Comparison of ENCODE assay signal across 8 cellular contexts in the genomic region with DNA sequence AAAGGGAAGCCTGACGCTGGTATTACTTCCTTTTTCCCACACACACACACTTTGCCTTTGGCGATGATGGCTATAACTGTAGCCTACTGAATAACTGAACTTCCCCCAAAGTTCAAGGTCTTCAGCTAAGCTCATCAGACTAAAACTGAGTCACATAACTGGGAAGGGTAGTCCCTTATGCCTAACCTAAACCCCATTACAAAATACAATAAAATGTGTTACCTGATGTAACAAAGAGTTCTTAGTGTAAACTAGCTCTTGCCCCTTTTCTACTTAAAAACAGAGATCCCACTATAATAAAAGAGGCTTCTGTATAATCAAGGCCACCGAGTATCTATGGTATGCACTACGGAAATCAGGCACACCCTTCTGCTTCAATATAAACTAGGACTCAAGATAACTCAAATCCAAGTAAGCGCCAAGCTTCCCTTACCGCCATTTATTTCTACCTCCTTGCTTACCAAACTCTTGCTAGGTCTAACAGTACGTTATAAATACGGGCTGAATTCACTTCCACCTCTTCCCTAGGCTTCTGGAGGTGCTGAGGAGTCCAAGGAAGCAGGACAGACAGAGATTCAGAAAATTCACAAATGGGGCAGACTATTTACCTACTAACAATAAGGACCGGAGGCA. TPM values are rescaled to one million over a fixed set of nuclear protein-coding genes. Genes with fewer than 3 reads are reported as not detected.
DNase-seq lines count a peak whose midpoint lies in the region; ATAC-seq and TF ChIP-seq lines count a peak whose summit lies in the region.

No MANE protein-coding gene starts in this region.

- H3K36me3 Mint-ChIP-seq in CD8-positive, alpha-beta T cell = peaks cover 16% of the 10 kb centered on the region
- H3K36me3 Mint-ChIP-seq in activated T-helper 2 cell treated with anti-CD3 and anti-CD28 coated beads, Interferon-gamma antibody, Interleukin-2, Interleukin-4, amounts not matched to agents 10 μg/mL and 5 μg/mL and 100 μg/mL, durations not matched to agents 14 hours and 24 hours and 36 hours (ENCODE audit: low read depth) = peaks cover 39% of the 10 kb centered on the region

- H3K9me3 Mint-ChIP-seq in CD8-positive, alpha-beta T cell = no peaks in the 10 kb centered on the region
- H3K9me3 Mint-ChIP-seq in activated T-helper 2 cell treated with anti-CD3 and anti-CD28 coated beads, Interferon-gamma antibody, Interleukin-2, Interleukin-4, amounts not matched to agents 10 μg/mL and 5 μg/mL and 100 μg/mL, durations not matched to agents 14 hours and 24 hours and 36 hours = no peaks in the 10 kb centered on the region

- TF ChIP-seq CTCF in CD8-positive, alpha-beta T cell (IDR thresholded peaks at IDR 0.05) = no peak

- WGBS in iPS DF 6.9 (ENCODE audit: insufficient coverage, insufficient read length) = no CpG with 5 or more reads among the region's 9 CpGs

- H3K36me3 ChIP-seq in CD8-positive, alpha-beta T cell (ENCODE audit: insufficient read depth, low read length) = no peaks in the 10 kb centered on the region
- H3K36me3 ChIP-seq in iPS DF 6.9 (ENCODE audit: control insufficient read depth, insufficient read depth, low read length) (no peaks in the 10 kb centered on the region), skeletal muscle tissue (ENCODE audit: control insufficient read depth in 3 of 3, insufficient read depth in 3 of 3, low read length in 3 of 3) (peaks cover 4 to 6% (median 5%) of the 10 kb centered on the region in 3 donors)

- peak overlapping the region; percentile 81 to 91 (median 91) for H3K9ac ChIP-seq in skeletal muscle tissue (ENCODE audit: low read depth in 1 of 3, low read length in 3 of 3)

- H3K27me3 Mint-ChIP-seq in CD8-positive, alpha-beta T cell (ENCODE audit: low read depth) = no peaks in the 10 kb centered on the region
- no peaks in the 10 kb centered on the region for H3K27me3 Mint-ChIP-seq in activated T-helper 2 cell treated with anti-CD3 and anti-CD28 coated beads, Interferon-gamma antibody, Interleukin-2, Interleukin-4, amounts not matched to agents 10 μg/mL and 5 μg/mL and 100 μg/mL, durations not matched to agents 14 hours and 24 hours and 36 hours (ENCODE audit: low read depth)

- no peaks in the 10 kb centered on the region for H3K9me3 ChIP-seq in CD8-positive, alpha-beta T cell (ENCODE audit: low read length)
- H3K9me3 ChIP-seq in iPS DF 6.9 (ENCODE audit: control insufficient read depth, insufficient read depth, low read length) = no peaks in the 10 kb centered on the region
- H3K9me3 ChIP-seq in skeletal muscle tissue (ENCODE audit: control insufficient read depth in 3 of 3, low read length in 3 of 3) = no peaks in the 10 kb centered on the region

- peak overlapping the region; percentile 87 for H3K27ac ChIP-seq in CD8-positive, alpha-beta T cell (ENCODE audit: low read depth, low read length)
- H3K27ac ChIP-seq in iPS DF 6.9 (ENCODE audit: low read length) (no peak overlapping the region), skeletal muscle tissue (ENCODE audit: low read depth, low read length) (peak overlapping the region; percentile 94)

- peaks cover 27% of the 10 kb centered on the region for H3K4me1 ChIP-seq in CD8-positive, alpha-beta T cell (ENCODE audit: insufficient read depth, low read length)
- H3K4me1 ChIP-seq in iPS DF 6.9 (ENCODE audit: control insufficient read depth, insufficient read depth, low read length) (no peaks in the 10 kb centered on the region; the same call in 1 of the 2 replicates), skeletal muscle tissue (ENCODE audit: control insufficient read depth in 3 of 3, insufficient read depth in 3 of 3, low read length in 3 of 3) (peaks cover 15 to 35% (median 25%) of the 10 kb centered on the region in 3 donors)

- H3K27ac Mint-ChIP-seq in CD8-positive, alpha-beta T cell = peak overlapping the region; percentile 96
- H3K27ac Mint-ChIP-seq in activated T-helper 2 cell treated with anti-CD3 and anti-CD28 coated beads, Interferon-gamma antibody, Interleukin-2, Interleukin-4, amounts not matched to agents 10 μg/mL and 5 μg/mL and 100 μg/mL, durations not matched to agents 14 hours and 24 hours and 36 hours = peak overlapping the region; percentile 94

- peak overlapping the region; percentile 69 for H3K4me3 ChIP-seq in CD8-positive, alpha-beta T cell (ENCODE audit: low read depth, low read length)
- H3K4me3 ChIP-seq in iPS DF 6.9 (ENCODE audit: low read length) = peak overlapping the region; percentile 16; the same call in 1 of the 2 replicates
- peak overlapping the region; percentile 74 to 87 (median 83) for H3K4me3 ChIP-seq in skeletal muscle tissue (ENCODE audit: low read length in 3 of 3)

- peaks cover 56% of the 10 kb centered on the region for H3K4me1 Mint-ChIP-seq in CD8-positive, alpha-beta T cell (ENCODE audit: low read depth)
- peaks cover 32% of the 10 kb centered on the region for H3K4me1 Mint-ChIP-seq in activated T-helper 2 cell treated with anti-CD3 and anti-CD28 coated beads, Interferon-gamma antibody, Interleukin-2, Interleukin-4, amounts not matched to agents 10 μg/mL and 5 μg/mL and 100 μg/mL, durations not matched to agents 14 hours and 24 hours and 36 hours (ENCODE audit: low read depth)

- POLR2A ChIA-PET in CD8-positive, alpha-beta T cell (lab: Charles Lee) = interaction anchor here (2.0 to 4.7 kb wide), 4 partner anchors 8 to 441 kb away, joined by 6 to 29 read pairs (median 12); partner anchors contain the start of genes ABCE1, ANAPC10 and MMAA

- CTCF ChIA-PET in CD8-positive, alpha-beta T cell (lab: Charles Lee) = interaction anchor here (1.2 to 1.3 kb wide), 2 partner anchors 80 to 439 kb away, joined by 3 read pairs; partner anchors contain the start of genes ABCE1 and ANAPC10

- no peak for ATAC-seq in CD8-positive, alpha-beta T cell
- no peak for ATAC-seq in HG03565 (IDR thresholded peaks at IDR 0.05; ENCODE audit: unreplicated experiment)
- no peak for ATAC-seq in activated CD4-positive, CD25-positive, alpha-beta regulatory T cell treated with anti-CD3 and anti-CD28 coated beads, Interleukin-2, amount 50 U/mL, for 24 hours

- DNase-seq in CD8-positive, alpha-beta T cell = no peak
- DNase-seq in Kasumi-1 (lab: John Stamatoyannopoulos, UW) (peak; percentile 76), iPS DF 6.9 (ENCODE audit: low read depth, low spot score) (no peak), DMS153 (lab: John Stamatoyannopoulos, UW) (no peak)
- DNase-seq in activated T-helper 2 cell treated with anti-CD3 and anti-CD28 coated beads, Interferon-gamma antibody, Interleukin-2, Interleukin-4, amounts not matched to agents 10 μg/mL and 5 μg/mL and 100 μg/mL, durations not matched to agents 14 hours and 24 hours and 36 hours (ENCODE audit: low spot score) = no peak

- peak overlapping the region; percentile 93 for H3K4me3 Mint-ChIP-seq in CD8-positive, alpha-beta T cell
- peak overlapping the region; percentile 96 for H3K4me3 Mint-ChIP-seq in activated T-helper 2 cell treated with anti-CD3 and anti-CD28 coated beads, Interferon-gamma antibody, Interleukin-2, Interleukin-4, amounts not matched to agents 10 μg/mL and 5 μg/mL and 100 μg/mL, durations not matched to agents 14 hours and 24 hours and 36 hours (ENCODE audit: low read depth)

- H3K27me3 ChIP-seq in CD8-positive, alpha-beta T cell (ENCODE audit: insufficient read depth, low read length) = no peaks in the 10 kb centered on the region
- no peaks in the 10 kb centered on the region for H3K27me3 ChIP-seq in iPS DF 6.9 (ENCODE audit: control insufficient read depth, insufficient read depth, low read length)
- H3K27me3 ChIP-seq in skeletal muscle tissue (ENCODE audit: control insufficient read depth in 3 of 3, insufficient read depth in 3 of 3, low read length in 3 of 3) = no peaks in the 10 kb centered on the region

- intact Hi-C loops in CD8-positive, alpha-beta T cell (cut with DNase I, micrococcal nuclease) = loop anchor here (1.0 to 5.0 kb wide), 3 partner anchors 36 to 1991 kb away; no protein-coding TSS in a partner anchor
- intact Hi-C loops in activated T-helper 2 cell treated with anti-CD3 and anti-CD28 coated beads, Interferon-gamma antibody, Interleukin-2, Interleukin-4, amounts not matched to agents 10 μg/mL and 5 μg/mL and 100 μg/mL, durations not matched to agents 14 hours and 24 hours and 36 hours (cut with micrococcal nuclease) = loop anchor here (1.0 to 2.0 kb wide), 4 partner anchors 23 to 761 kb away; partner anchors contain the start of gene ZNF827

RNA-seq across cellular contexts. Expression of gene OTUD4, which starts 2.4 kb away (rescaled TPM):
- 10 to 100 TPM; 67.5 to 70.6 TPM for total RNA-seq in CD8-positive, alpha-beta T cell
- 71.7 and 80.4 TPM in 2 replicates for total RNA-seq in activated T-helper 2 cell treated with anti-CD3 and anti-CD28 coated beads, Interferon-gamma antibody, Interleukin-2, Interleukin-4, amounts not matched to agents 10 μg/mL and 5 μg/mL and 100 μg/mL, durations not matched to agents 14 hours and 24 hours and 36 hours
- 74.6 TPM for total RNA-seq in skeletal muscle tissue

Comparison
In these comparisons a context has a peak if more than half of its experiments do, and no peak if none do; other contexts are left out.
1. DNase-seq: peak in Kasumi-1 (2 of 2); none in CD8-positive, alpha-beta T cell (0 of 7), activated T-helper 2 cell treated with anti-CD3 and anti-CD28 coated beads, Interferon-gamma antibody, Interleukin-2, Interleukin-4, amounts not matched to agents 10 μg/mL and 5 μg/mL and 100 μg/mL, durations not matched to agents 14 hours and 24 hours and 36 hours (single experiment), iPS DF 6.9 (single experiment) and DMS153 (single experiment).
2. H3K4me3 ChIP-seq: peak in every context shown above with its lines; median percentile 83 in skeletal muscle tissue; 69 in CD8-positive, alpha-beta T cell; 16 in iPS DF 6.9.